21 cellular contexts compared by ENCODE assay signal in the genomic region with DNA sequence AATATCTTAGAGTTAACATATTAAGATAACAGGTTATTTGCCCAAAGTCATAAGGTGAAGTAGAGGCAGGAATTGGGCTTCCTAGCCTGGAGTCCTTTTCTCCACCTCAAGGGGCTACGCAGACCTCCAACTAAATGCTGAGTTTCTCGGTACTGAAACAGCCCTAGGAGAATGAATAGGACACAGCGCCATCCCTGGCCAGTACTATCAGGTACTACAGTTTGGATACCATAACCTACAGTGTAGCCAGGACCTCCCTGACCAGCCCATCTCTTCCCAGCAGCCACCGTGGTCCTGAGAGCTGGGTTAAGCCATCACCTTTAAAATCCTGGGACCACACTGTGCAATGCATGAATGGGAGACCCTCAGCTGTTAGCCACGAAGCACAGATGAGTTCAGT. TPM values are rescaled to one million over a fixed set of nuclear protein-coding genes. Genes with fewer than 3 reads are reported as not detected.
DNase-seq lines count a peak whose midpoint lies in the region; ATAC-seq and TF ChIP-seq lines count a peak whose summit lies in the region.
"Had no signal": no experiment of that assay in that cellular context is flagged by ENCODE, and none has a peak within 500 bp of the region (broad histone marks: within the 10 kb centered on the region; RNA-seq: fewer than 3 reads in every experiment).

No MANE protein-coding gene starts in this region.

- no peak overlapping the region for H3K9ac ChIP-seq in OCI-LY3 (ENCODE audit: low read length)

- H3K36me3 Mint-ChIP-seq in activated CD8-positive, alpha-beta T cell treated with anti-CD3 and anti-CD28 coated beads, Interleukin-2, amount 10 ng/mL, durations not matched to agents 7 days and 5 days (ENCODE audit: low read depth): peaks cover 83% of the 10 kb centered on the region
- peaks cover 70% of the 10 kb centered on the region for H3K36me3 Mint-ChIP-seq in activated CD8-positive, alpha-beta T cell treated with anti-CD3 and anti-CD28 coated beads for 36 hours (ENCODE audit: low read depth)
- no peaks in the 10 kb centered on the region for H3K36me3 Mint-ChIP-seq in glutamatergic neuron (ENCODE audit: unreplicated experiment)

- H3K27me3 ChIP-seq in OCI-LY3 (ENCODE audit: low read depth, low read length) (no peaks in the 10 kb centered on the region), osteoblast (ENCODE audit: insufficient read depth, low read length) (no peaks in the 10 kb centered on the region)
- H3K27me3 ChIP-seq: MG63 had no signal

- H3K79me2 ChIP-seq in OCI-LY3 (ENCODE audit: low read length) (peaks cover 3% of the 10 kb centered on the region; the same call in 1 of the 2 replicates), osteoblast (ENCODE audit: insufficient read depth, low read length) (no peaks in the 10 kb centered on the region)

- H4K20me1 ChIP-seq in OCI-LY3 (ENCODE audit: insufficient read depth, low read length) (peaks cover 11% of the 10 kb centered on the region; the same call in 1 of the 2 replicates), osteoblast (ENCODE audit: insufficient read depth, low read length) (no peaks in the 10 kb centered on the region)

- TF ChIP-seq CTCF in activated CD8-positive, alpha-beta T cell treated with anti-CD3 and anti-CD28 coated beads for 36 hours (IDR thresholded peaks at IDR 0.05): no peak
- peak; percentile 11; the same call in 1 of the 2 replicates for TF ChIP-seq CTCF in OCI-LY3 (IDR thresholded peaks at IDR 0.05; ENCODE audit: low read depth, low read length)
- peak; percentile 3 for TF ChIP-seq CTCF in epithelial cell of proximal tubule (conservative IDR thresholded peaks at IDR 0.05; ENCODE audit: low read depth, low read length)
- TF ChIP-seq CTCF in osteoblast (IDR thresholded peaks at IDR 0.05; ENCODE audit: extremely low read depth, low read depth, low read length): peak; percentile 12
- no peak for TF ChIP-seq CTCF in glutamatergic neuron (IDR thresholded peaks at IDR 0.05; ENCODE audit: partially characterized antibody, unreplicated experiment)

- H2AFZ ChIP-seq in OCI-LY3 (ENCODE audit: low read depth, low read length) (no peak overlapping the region), osteoblast (ENCODE audit: low read length) (no peak overlapping the region)

- H3K27ac Mint-ChIP-seq in activated CD8-positive, alpha-beta T cell treated with anti-CD3 and anti-CD28 coated beads, Interleukin-2, amount 10 ng/mL, durations not matched to agents 7 days and 5 days: peak overlapping the region; percentile 12
- no peak overlapping the region for H3K27ac Mint-ChIP-seq in activated CD8-positive, alpha-beta T cell treated with anti-CD3 and anti-CD28 coated beads for 36 hours
- H3K27ac Mint-ChIP-seq in glutamatergic neuron (ENCODE audit: unreplicated experiment): no peak overlapping the region
- H3K27ac Mint-ChIP-seq: nephron progenitor cell had no signal

- no peaks in the 10 kb centered on the region for H3K27me3 Mint-ChIP-seq in activated CD8-positive, alpha-beta T cell treated with anti-CD3 and anti-CD28 coated beads, Interleukin-2, amount 10 ng/mL, durations not matched to agents 7 days and 5 days (ENCODE audit: low read depth)
- no peaks in the 10 kb centered on the region for H3K27me3 Mint-ChIP-seq in activated CD8-positive, alpha-beta T cell treated with anti-CD3 and anti-CD28 coated beads for 36 hours
- H3K27me3 Mint-ChIP-seq in glutamatergic neuron (ENCODE audit: unreplicated experiment): no peaks in the 10 kb centered on the region
- H3K27me3 Mint-ChIP-seq: stimulated activated naive CD8-positive, alpha-beta T cell treated with anti-CD3 and anti-CD28 coated beads, Interleukin-15, Interleukin-2, amounts not matched to agents 100 ng/mL and 50 ng/mL, for 24 hours had no signal

- CTCF ChIA-PET in activated CD8-positive, alpha-beta T cell treated with anti-CD3 and anti-CD28 coated beads, Interleukin-2, amount 10 ng/mL, durations not matched to agents 7 days and 5 days (lab: Charles Lee): interaction anchor here (1.5 to 1.7 kb wide), 2 partner anchors 14 to 93 kb away, joined by 4 to 5 read pairs; a partner anchor contains a TSS
- CTCF ChIA-PET in activated CD8-positive, alpha-beta T cell treated with anti-CD3 and anti-CD28 coated beads for 36 hours (lab: Charles Lee): interaction anchor here (1.8 to 3.0 kb wide), 2 partner anchors 13 to 44 kb away, joined by 8 to 11 read pairs; no protein-coding TSS in a partner anchor

- POLR2A ChIA-PET in activated CD8-positive, alpha-beta T cell treated with anti-CD3 and anti-CD28 coated beads, Interleukin-2, amount 10 ng/mL, durations not matched to agents 7 days and 5 days (lab: Charles Lee): interaction anchor here (1.4 to 3.2 kb wide), 2 partner anchors 9 to 12 kb away, joined by 3 to 11 read pairs; no protein-coding TSS in a partner anchor
- POLR2A ChIA-PET in activated CD8-positive, alpha-beta T cell treated with anti-CD3 and anti-CD28 coated beads for 36 hours (lab: Charles Lee): interaction anchor here (0.7 to 1.5 kb wide), 2 partner anchors 8 to 42 kb away, joined by 3 to 4 read pairs; no protein-coding TSS in a partner anchor

- H3K4me1 Mint-ChIP-seq in activated CD8-positive, alpha-beta T cell treated with anti-CD3 and anti-CD28 coated beads, Interleukin-2, amount 10 ng/mL, durations not matched to agents 7 days and 5 days (ENCODE audit: low read depth): peaks cover 31% of the 10 kb centered on the region
- peaks cover 44% of the 10 kb centered on the region for H3K4me1 Mint-ChIP-seq in activated CD8-positive, alpha-beta T cell treated with anti-CD3 and anti-CD28 coated beads for 36 hours (ENCODE audit: low read depth)
- H3K4me1 Mint-ChIP-seq in glutamatergic neuron (ENCODE audit: low read depth, unreplicated experiment): no peaks in the 10 kb centered on the region
- H3K4me1 Mint-ChIP-seq: nephron progenitor cell had no signal

- H3K4me1 ChIP-seq in OCI-LY3 (ENCODE audit: low read length) (peaks cover 16% of the 10 kb centered on the region), osteoblast (ENCODE audit: insufficient read depth, low read length) (no peaks in the 10 kb centered on the region)

- H3K27ac ChIP-seq in OCI-LY3 (ENCODE audit: low read length): no peak overlapping the region
- H3K27ac ChIP-seq in osteoblast (ENCODE audit: low read depth, low read length): no peak overlapping the region

- intact Hi-C loops in activated CD8-positive, alpha-beta T cell treated with anti-CD3 and anti-CD28 coated beads for 36 hours (cut with micrococcal nuclease): no loop called here

- peak; percentile 27 for ATAC-seq in activated CD8-positive, alpha-beta T cell treated with anti-CD3 and anti-CD28 coated beads, Interleukin-2, amount 10 ng/mL, durations not matched to agents 7 days and 5 days
- ATAC-seq in activated CD8-positive, alpha-beta T cell treated with anti-CD3 and anti-CD28 coated beads for 36 hours: no peak
- no peak for ATAC-seq in HG03520 (IDR thresholded peaks at IDR 0.05; ENCODE audit: unreplicated experiment)
- ATAC-seq: esophagus mucosa had no signal

- no peak overlapping the region for H3K4me3 Mint-ChIP-seq in activated CD8-positive, alpha-beta T cell treated with anti-CD3 and anti-CD28 coated beads, Interleukin-2, amount 10 ng/mL, durations not matched to agents 7 days and 5 days
- H3K4me3 Mint-ChIP-seq in activated CD8-positive, alpha-beta T cell treated with anti-CD3 and anti-CD28 coated beads for 36 hours: no peak overlapping the region
- H3K4me3 Mint-ChIP-seq in glutamatergic neuron (ENCODE audit: unreplicated experiment): no peak overlapping the region
- H3K4me3 Mint-ChIP-seq: nephron progenitor cell; stimulated activated naive CD8-positive, alpha-beta T cell treated with anti-CD3 and anti-CD28 coated beads, Interleukin-15, Interleukin-2, amounts not matched to agents 100 ng/mL and 50 ng/mL, for 24 hours had no signal

- H3K36me3 ChIP-seq in OCI-LY3 (replicated peaks; ENCODE audit: low read depth, low read length) (peaks cover 71% of the 10 kb centered on the region), osteoblast (ENCODE audit: insufficient read depth, low read length) (peaks cover 52% of the 10 kb centered on the region)

- H3K4me2 ChIP-seq in OCI-LY3 (ENCODE audit: low read length) (no peak overlapping the region), osteoblast (ENCODE audit: insufficient read depth, low read length) (no peak overlapping the region)

- no peaks in the 10 kb centered on the region for H3K9me3 Mint-ChIP-seq in activated CD8-positive, alpha-beta T cell treated with anti-CD3 and anti-CD28 coated beads, Interleukin-2, amount 10 ng/mL, durations not matched to agents 7 days and 5 days (ENCODE audit: insufficient read depth)
- H3K9me3 Mint-ChIP-seq in activated CD8-positive, alpha-beta T cell treated with anti-CD3 and anti-CD28 coated beads for 36 hours: no peaks in the 10 kb centered on the region
- no peaks in the 10 kb centered on the region for H3K9me3 Mint-ChIP-seq in glutamatergic neuron (ENCODE audit: unreplicated experiment)
- H3K9me3 Mint-ChIP-seq: nephron progenitor cell; stimulated activated naive CD8-positive, alpha-beta T cell treated with anti-CD3 and anti-CD28 coated beads, Interleukin-15, Interleukin-2, amounts not matched to agents 100 ng/mL and 50 ng/mL, for 24 hours had no signal

- DNase-seq in activated CD8-positive, alpha-beta T cell treated with anti-CD3 and anti-CD28 coated beads, Interleukin-2, amount 10 ng/mL, durations not matched to agents 7 days and 5 days: no peak
- no peak for DNase-seq in activated CD8-positive, alpha-beta T cell treated with anti-CD3 and anti-CD28 coated beads for 36 hours
- DNase-seq in epithelial cell of proximal tubule (ENCODE audit: low read depth): no peak
- DNase-seq in osteoblast (ENCODE audit: insufficient read length, low spot score, missing footprints): no peak
- DNase-seq in glutamatergic neuron: no peak
- DNase-seq in dermis blood vessel endothelial cell: no peak
- DNase-seq: activated CD4-positive, alpha-beta T cell treated with anti-CD3 and anti-CD28 coated beads for 1 hour; activated CD8-positive, alpha-beta memory T cell treated with anti-CD3 and anti-CD28 coated beads, Interleukin-2, amount 50 U/mL, for 48 hours; activated naive CD4-positive, alpha-beta T cell treated with anti-CD3 and anti-CD28 coated beads, Interleukin-2, amount 50 U/mL, for 16 hours; islet precursor cell; mammary epithelial cell; MG63; NCI-H187; NCI-H345; nephron progenitor cell; SHP77; trophoblast cell had no signal

- no peak overlapping the region for H3K4me3 ChIP-seq in OCI-LY3 (ENCODE audit: low read length)
- no peak overlapping the region for H3K4me3 ChIP-seq in epithelial cell of proximal tubule (ENCODE audit: low read depth, low read length)
- H3K4me3 ChIP-seq in osteoblast (ENCODE audit: insufficient read depth, low read length): no peak overlapping the region
- H3K4me3 ChIP-seq: MG63 had no signal

- H3K9me3 ChIP-seq in OCI-LY3 (ENCODE audit: insufficient read depth, low read length): no peaks in the 10 kb centered on the region
- no peaks in the 10 kb centered on the region for H3K9me3 ChIP-seq in osteoblast (ENCODE audit: low read depth, low read length)
- H3K9me3 ChIP-seq: MG63 had no signal

RNA-seq across cellular contexts. Expression of a gene that starts 15.7 kb away (rescaled TPM):
- 10 to 100 TPM; 62.7 to 63.2 TPM for total RNA-seq in activated CD8-positive, alpha-beta T cell treated with anti-CD3 and anti-CD28 coated beads, Interleukin-2, amount 10 ng/mL, durations not matched to agents 7 days and 5 days
- total RNA-seq in activated CD8-positive, alpha-beta T cell treated with anti-CD3 and anti-CD28 coated beads for 36 hours: 10 to 100 TPM; 35.2 to 38.4 TPM
- total RNA-seq in epithelial cell of proximal tubule (8.2 and 9.9 TPM in 2 replicates), osteoblast (19.4 and 23.2 TPM in 2 replicates), glutamatergic neuron (ENCODE audit: unreplicated experiment) (not detected), dermis blood vessel endothelial cell (14.8 and 16.5 TPM in 2 replicates)

Comparison
In these comparisons a context has a peak if more than half of its experiments do, and no peak if none do; other contexts are left out.
1. CTCF ChIP-seq: peak in OCI-LY3 (single experiment), epithelial cell of proximal tubule (single experiment) and osteoblast (single experiment); none in activated CD8-positive, alpha-beta T cell treated with anti-CD3 and anti-CD28 coated beads for 36 hours (single experiment) and glutamatergic neuron (single experiment).